Comparison of ENCODE assay signal across 13 cellular contexts in the genomic region with DNA sequence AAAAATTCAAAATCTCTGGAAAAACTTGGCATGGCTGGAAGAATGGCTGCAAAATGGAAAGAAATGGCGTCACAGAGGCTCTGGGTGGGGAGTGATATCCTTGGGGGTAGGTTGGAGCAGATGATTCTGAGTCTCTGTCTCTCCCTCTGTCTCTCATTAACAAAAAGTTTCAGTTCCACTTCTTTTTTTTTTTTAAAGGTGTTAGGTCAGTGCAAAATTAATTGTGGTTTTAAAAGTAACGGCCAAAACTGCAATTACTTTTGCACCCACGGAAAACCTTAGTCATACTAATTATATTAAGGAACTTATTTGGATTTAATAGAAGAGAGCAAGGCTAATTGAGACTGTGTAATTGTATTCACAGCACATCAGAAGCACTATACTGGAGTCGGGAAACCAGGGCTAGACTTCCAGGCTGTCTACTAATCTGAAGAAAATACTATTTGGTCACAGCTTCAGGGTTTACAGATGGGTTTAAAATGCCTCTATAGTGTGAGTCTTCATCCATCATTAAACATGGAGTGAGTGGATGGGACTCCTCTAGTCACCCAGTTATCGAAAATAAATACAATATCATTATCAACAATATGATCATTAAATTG.
DNase-seq lines count a peak whose midpoint lies in the region; ATAC-seq and TF ChIP-seq lines count a peak whose summit lies in the region.
"Had no signal": no experiment of that assay in that cellular context is flagged by ENCODE, and none has a peak within 500 bp of the region (broad histone marks: within the 10 kb centered on the region; RNA-seq: fewer than 3 reads in every experiment).

No MANE protein-coding gene starts in this region.

- no peaks in the 10 kb centered on the region for H3K36me3 ChIP-seq in gastrocnemius medialis
- H3K36me3 ChIP-seq: HAP-1 had no signal

- H3K27ac Mint-ChIP-seq in activated naive CD8-positive, alpha-beta T cell treated with anti-CD3 and anti-CD28 coated beads for 36 hours, result no peak overlapping the region
- H3K27ac Mint-ChIP-seq: mesothelial cell of epicardium had no signal

- no peaks in the 10 kb centered on the region for H3K9me3 Mint-ChIP-seq in activated naive CD8-positive, alpha-beta T cell treated with anti-CD3 and anti-CD28 coated beads for 36 hours

- no peak overlapping the region for H3K4me3 ChIP-seq in gastrocnemius medialis
- H3K4me3 ChIP-seq: HAP-1 had no signal

- H3K27ac ChIP-seq in gastrocnemius medialis, result no peak overlapping the region
- H3K27ac ChIP-seq: epithelial cell of prostate had no signal

- TF ChIP-seq POLR2A in gastrocnemius medialis (IDR thresholded peaks at IDR 0.05), result no peak

- DNase-seq in GM13976 (ENCODE audit: low spot score), result peak; percentile 30
- no peak for DNase-seq in activated naive CD8-positive, alpha-beta T cell treated with anti-CD3 and anti-CD28 coated beads for 36 hours
- DNase-seq in NCI-H1105 treated with DMSO at 0.1 percent for 48 hours (lab: John Stamatoyannopoulos, UW), result no peak
- no peak for DNase-seq in gastrocnemius medialis
- DNase-seq: activated T-cell treated with anti-CD3 and anti-CD28 coated beads, Interleukin-2, amount 50 U/mL, for 1 hour; NCI-H226 had no signal

- no peaks in the 10 kb centered on the region for H3K4me1 ChIP-seq in gastrocnemius medialis
- H3K4me1 ChIP-seq: HAP-1 had no signal

- H3K9me3 ChIP-seq in gastrocnemius medialis, result no peaks in the 10 kb centered on the region
- H3K9me3 ChIP-seq: HAP-1 had no signal

- TF ChIP-seq CTCF in GM13976 (IDR thresholded peaks at IDR 0.05; ENCODE audit: borderline replicate concordance, control extremely low read depth, extremely low read depth, insufficient read depth, missing control alignments) (no peak), gastrocnemius medialis (IDR thresholded peaks at IDR 0.05 in 4 of 5, conservative IDR thresholded peaks at IDR 0.05 in 1 of 5) (no peak)

- H3K4me3 Mint-ChIP-seq in activated naive CD8-positive, alpha-beta T cell treated with anti-CD3 and anti-CD28 coated beads for 36 hours, result no peak overlapping the region
- H3K4me3 Mint-ChIP-seq: mesothelial cell of epicardium had no signal

- H3K36me3 Mint-ChIP-seq in activated naive CD8-positive, alpha-beta T cell treated with anti-CD3 and anti-CD28 coated beads for 36 hours, result no peaks in the 10 kb centered on the region
- H3K36me3 Mint-ChIP-seq: mesothelial cell of epicardium had no signal

- intact Hi-C loops in gastrocnemius medialis (cut with DNase I; ENCODE audit: low total_unique reads), result no loop called here

- ATAC-seq in GM19395 (IDR thresholded peaks at IDR 0.05; ENCODE audit: unreplicated experiment), result peak; percentile 98
- peak; percentile 94 for ATAC-seq in HG02798 (IDR thresholded peaks at IDR 0.05; ENCODE audit: poor library complexity, unreplicated experiment)
- ATAC-seq in HG03460 (IDR thresholded peaks at IDR 0.05; ENCODE audit: unreplicated experiment), result peak; percentile 98
- ATAC-seq in HG03280 (IDR thresholded peaks at IDR 0.05; ENCODE audit: unreplicated experiment), result no peak
- no peak for ATAC-seq in gastrocnemius medialis

- no peaks in the 10 kb centered on the region for H3K27me3 ChIP-seq in gastrocnemius medialis

- in situ Hi-C loops in GM13976 (cut with MboI; ENCODE audit: low sequenced_read_pairs, unreplicated experiment) (no loop called here), gastrocnemius medialis (cut with MboI; ENCODE audit: low sequenced_read_pairs in 4 of 4) (no loop called here)

- peaks cover 15% of the 10 kb centered on the region for H3K27me3 Mint-ChIP-seq in activated naive CD8-positive, alpha-beta T cell treated with anti-CD3 and anti-CD28 coated beads for 36 hours

- no peaks in the 10 kb centered on the region for H3K4me1 Mint-ChIP-seq in activated naive CD8-positive, alpha-beta T cell treated with anti-CD3 and anti-CD28 coated beads for 36 hours
- H3K4me1 Mint-ChIP-seq: mesothelial cell of epicardium had no signal

Comparison
In these comparisons a context has a peak if more than half of its experiments do, and no peak if none do; other contexts are left out.
1. ATAC-seq: peak in GM19395 (single experiment), HG02798 (single experiment) and HG03460 (single experiment); none in HG03280 (single experiment) and gastrocnemius medialis (0 of 2).